Comparison of ENCODE assay signal across 21 cellular contexts in the genomic region with DNA sequence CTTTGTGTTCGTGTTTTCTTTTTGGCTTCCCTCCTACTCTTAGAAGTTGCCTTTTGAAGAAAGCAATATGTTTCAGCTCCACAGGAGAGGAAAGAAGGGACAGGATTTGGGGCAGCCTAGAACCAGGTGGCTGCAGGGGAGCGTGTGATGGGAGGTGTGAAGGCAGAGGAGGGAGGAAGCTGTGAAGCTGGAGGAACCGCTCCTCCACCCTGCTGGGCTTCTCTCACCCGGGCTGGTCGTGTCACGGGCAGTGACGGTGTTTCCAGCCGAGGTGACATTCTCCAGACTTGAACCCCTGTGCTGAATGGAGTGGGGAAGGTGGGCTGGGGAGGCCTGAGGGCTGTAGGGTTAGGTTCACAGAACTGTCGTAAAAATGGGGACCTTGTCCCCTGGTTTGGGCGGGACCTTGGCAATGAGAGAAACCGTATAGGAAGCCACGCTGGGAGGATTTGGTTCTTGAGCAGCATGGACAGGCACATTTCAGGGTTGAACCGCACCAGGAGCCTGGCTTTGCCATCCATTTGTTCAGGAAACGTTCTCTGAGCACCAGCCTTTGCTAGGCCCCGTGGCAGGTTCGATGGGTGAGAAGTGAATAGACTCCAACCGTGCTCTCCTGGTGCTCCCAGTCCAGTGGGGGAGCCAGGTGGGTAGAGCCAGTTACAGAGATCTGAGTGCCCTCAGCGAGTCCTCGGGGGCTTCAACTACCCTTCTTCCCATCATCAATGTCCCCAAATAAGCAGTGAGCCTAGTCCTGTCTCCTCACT.
DNase-seq lines count a peak whose midpoint lies in the region; ATAC-seq and TF ChIP-seq lines count a peak whose summit lies in the region.
"Had no signal": no experiment of that assay in that cellular context is flagged by ENCODE, and none has a peak within 500 bp of the region (broad histone marks: within the 10 kb centered on the region; RNA-seq: fewer than 3 reads in every experiment).

No MANE protein-coding gene starts in this region.

- CTCF ChIA-PET in WTC11 (lab: Charles Lee): no interaction called here

- no peak overlapping the region for H3K18ac ChIP-seq in mesendoderm (ENCODE audit: low read length)

- no peak overlapping the region for H3K9ac ChIP-seq in mesendoderm (ENCODE audit: low read length)
- H3K9ac ChIP-seq: GM23248, KMS-11 had no signal

- H3K56ac ChIP-seq in mesendoderm (ENCODE audit: low read length): no peak overlapping the region

- H3K4me1 ChIP-seq in mesendoderm (ENCODE audit: control insufficient read depth, low read depth, low read length): no peaks in the 10 kb centered on the region

- peak overlapping the region; percentile 43 for H3K27ac Mint-ChIP-seq in activated naive CD4-positive, alpha-beta T cell treated with anti-CD3 and anti-CD28 coated beads, Interleukin-2, amount 50 U/mL, for 24 hours
- H3K27ac Mint-ChIP-seq in activated T-helper 1 cell treated with anti-CD3 and anti-CD28 coated beads, Interleukin-12 subunit alpha, Interleukin-12 subunit beta, Interleukin-2, Interleukin-4 antibody, amounts not matched to agents 30 ng/mL and 10 ng/mL and 1 ng/mL, durations not matched to agents 14 hours and 24 hours and 36 hours: peak overlapping the region; percentile 0
- H3K27ac Mint-ChIP-seq in stimulated activated memory B cell treated with anti-CD40 and anti-IgM and Interleukin-4, amounts not matched to agents 10 μg/mL and 1 μg/mL and 100 μg/mL, for 72 hours: peak overlapping the region; percentile 23
- no peak overlapping the region for H3K27ac Mint-ChIP-seq in WTC11
- H3K27ac Mint-ChIP-seq: H9 had no signal

- H3K36me3 Mint-ChIP-seq in activated naive CD4-positive, alpha-beta T cell treated with anti-CD3 and anti-CD28 coated beads, Interleukin-2, amount 50 U/mL, for 24 hours: peaks cover 2% of the 10 kb centered on the region
- H3K36me3 Mint-ChIP-seq in activated T-helper 1 cell treated with anti-CD3 and anti-CD28 coated beads, Interleukin-12 subunit alpha, Interleukin-12 subunit beta, Interleukin-2, Interleukin-4 antibody, amounts not matched to agents 30 ng/mL and 10 ng/mL and 1 ng/mL, durations not matched to agents 14 hours and 24 hours and 36 hours (ENCODE audit: low read depth): no peaks in the 10 kb centered on the region
- H3K36me3 Mint-ChIP-seq in stimulated activated memory B cell treated with anti-CD40 and anti-IgM and Interleukin-4, amounts not matched to agents 10 μg/mL and 1 μg/mL and 100 μg/mL, for 72 hours: peaks cover 28% of the 10 kb centered on the region
- H3K36me3 Mint-ChIP-seq in WTC11: no peaks in the 10 kb centered on the region

- no peak overlapping the region for H2BK5ac ChIP-seq in mesendoderm (ENCODE audit: low read length)

- H3K4me2 ChIP-seq in mesendoderm (ENCODE audit: low read length): no peak overlapping the region
- H3K4me2 ChIP-seq: KMS-11 had no signal

- H2BK120ac ChIP-seq in mesendoderm (ENCODE audit: low read depth, low read length): no peak overlapping the region

- WGBS in mesendoderm (ENCODE audit: extremely low coverage, insufficient coverage, low lambda C conversion rate): no CpG with 5 or more reads among the region's 19 CpGs

- no peak overlapping the region for H2BK15ac ChIP-seq in mesendoderm (replicated peaks; ENCODE audit: low read depth)

- no peaks in the 10 kb centered on the region for H3K79me2 ChIP-seq in mesendoderm (ENCODE audit: control insufficient read depth, insufficient read depth, low read length)

- no peak overlapping the region for H3K4ac ChIP-seq in mesendoderm (ENCODE audit: low read depth, low read length)

- peaks cover 33% of the 10 kb centered on the region for H3K4me1 Mint-ChIP-seq in activated naive CD4-positive, alpha-beta T cell treated with anti-CD3 and anti-CD28 coated beads, Interleukin-2, amount 50 U/mL, for 24 hours
- peaks cover 8% of the 10 kb centered on the region for H3K4me1 Mint-ChIP-seq in activated T-helper 1 cell treated with anti-CD3 and anti-CD28 coated beads, Interleukin-12 subunit alpha, Interleukin-12 subunit beta, Interleukin-2, Interleukin-4 antibody, amounts not matched to agents 30 ng/mL and 10 ng/mL and 1 ng/mL, durations not matched to agents 14 hours and 24 hours and 36 hours (ENCODE audit: low read depth)
- peaks cover 51% of the 10 kb centered on the region for H3K4me1 Mint-ChIP-seq in stimulated activated memory B cell treated with anti-CD40 and anti-IgM and Interleukin-4, amounts not matched to agents 10 μg/mL and 1 μg/mL and 100 μg/mL, for 72 hours
- peaks cover 34% of the 10 kb centered on the region for H3K4me1 Mint-ChIP-seq in WTC11

- no peaks in the 10 kb centered on the region for H3K36me3 ChIP-seq in mesendoderm (ENCODE audit: control insufficient read depth, insufficient read depth, low read length)

- no peaks in the 10 kb centered on the region for H3K79me1 ChIP-seq in mesendoderm (ENCODE audit: low read length)

- no peaks in the 10 kb centered on the region for H3K27me3 Mint-ChIP-seq in activated naive CD4-positive, alpha-beta T cell treated with anti-CD3 and anti-CD28 coated beads, Interleukin-2, amount 50 U/mL, for 24 hours
- no peaks in the 10 kb centered on the region for H3K27me3 Mint-ChIP-seq in activated T-helper 1 cell treated with anti-CD3 and anti-CD28 coated beads, Interleukin-12 subunit alpha, Interleukin-12 subunit beta, Interleukin-2, Interleukin-4 antibody, amounts not matched to agents 30 ng/mL and 10 ng/mL and 1 ng/mL, durations not matched to agents 14 hours and 24 hours and 36 hours (ENCODE audit: insufficient read depth)
- H3K27me3 Mint-ChIP-seq in stimulated activated memory B cell treated with anti-CD40 and anti-IgM and Interleukin-4, amounts not matched to agents 10 μg/mL and 1 μg/mL and 100 μg/mL, for 72 hours: no peaks in the 10 kb centered on the region
- peaks cover 39% of the 10 kb centered on the region for H3K27me3 Mint-ChIP-seq in WTC11 (ENCODE audit: low read depth)
- H3K27me3 Mint-ChIP-seq: B cell had no signal

- ATAC-seq in stimulated activated memory B cell treated with anti-CD40 and anti-IgM and Interleukin-4, amounts not matched to agents 10 μg/mL and 1 μg/mL and 100 μg/mL, for 72 hours: no peak
- no peak for ATAC-seq in WTC11
- ATAC-seq: GM12878 had no signal

- intact Hi-C loops in activated T-helper 1 cell treated with anti-CD3 and anti-CD28 coated beads, Interleukin-12 subunit alpha, Interleukin-12 subunit beta, Interleukin-2, Interleukin-4 antibody, amounts not matched to agents 30 ng/mL and 10 ng/mL and 1 ng/mL, durations not matched to agents 14 hours and 24 hours and 36 hours (cut with micrococcal nuclease): no loop called here

- H4K8ac ChIP-seq in mesendoderm (ENCODE audit: low read depth, low read length): no peak overlapping the region

- H3K4me3 Mint-ChIP-seq in activated naive CD4-positive, alpha-beta T cell treated with anti-CD3 and anti-CD28 coated beads, Interleukin-2, amount 50 U/mL, for 24 hours: no peak overlapping the region
- no peak overlapping the region for H3K4me3 Mint-ChIP-seq in activated T-helper 1 cell treated with anti-CD3 and anti-CD28 coated beads, Interleukin-12 subunit alpha, Interleukin-12 subunit beta, Interleukin-2, Interleukin-4 antibody, amounts not matched to agents 30 ng/mL and 10 ng/mL and 1 ng/mL, durations not matched to agents 14 hours and 24 hours and 36 hours
- no peak overlapping the region for H3K4me3 Mint-ChIP-seq in stimulated activated memory B cell treated with anti-CD40 and anti-IgM and Interleukin-4, amounts not matched to agents 10 μg/mL and 1 μg/mL and 100 μg/mL, for 72 hours
- no peak overlapping the region for H3K4me3 Mint-ChIP-seq in WTC11
- H3K4me3 Mint-ChIP-seq: B cell, H9 had no signal

- POLR2A ChIA-PET in WTC11 (lab: Charles Lee): no interaction called here

- no peak overlapping the region for H3K4me3 ChIP-seq in mesendoderm (ENCODE audit: low read length)
- H3K4me3 ChIP-seq: GM12878, GM23248 had no signal

- no peak overlapping the region for H3K27ac ChIP-seq in mesendoderm (ENCODE audit: low read depth, low read length)
- H3K27ac ChIP-seq: GM23248, KMS-11 had no signal

- H4K5ac ChIP-seq in mesendoderm (ENCODE audit: low read length): no peak overlapping the region

- no peaks in the 10 kb centered on the region for H3K27me3 ChIP-seq in mesendoderm (ENCODE audit: insufficient read depth, low read length, poor library complexity)

- no peak overlapping the region for H2AK5ac ChIP-seq in mesendoderm (ENCODE audit: low read length)

- peak overlapping the region; percentile 35 for H3K23ac ChIP-seq in mesendoderm (ENCODE audit: low read length)

- TF ChIP-seq CTCF in WTC11 (IDR thresholded peaks at IDR 0.05): no peak

- no peak for DNase-seq in activated naive CD4-positive, alpha-beta T cell (lab: John Stamatoyannopoulos, UW)
- DNase-seq in activated T-helper 1 cell treated with anti-CD3 and anti-CD28 coated beads, Interleukin-12 subunit alpha, Interleukin-12 subunit beta, Interleukin-2, Interleukin-4 antibody, amounts not matched to agents 30 ng/mL and 10 ng/mL and 1 ng/mL, durations not matched to agents 14 hours and 24 hours and 36 hours (ENCODE audit: low spot score): no peak
- DNase-seq in mesendoderm (no peak), WTC11 (ENCODE audit: low spot score) (no peak), NCI-H1417 (lab: John Stamatoyannopoulos, UW) (no peak), COR-L47 (lab: John Stamatoyannopoulos, UW) (no peak)
- DNase-seq: DND-41, GM23248, H9, NCI-H1092 treated with DMSO at 0.1 percent for 48 hours, NCI-H146, NCI-H2029 treated with DMSO at 0.1 percent for 48 hours, NCI-H226, NCI-H510A treated with DMSO at 0.1 percent for 48 hours, NCI-H748 treated with DMSO at 0.1 percent for 48 hours, SIG-M5 had no signal

- no peaks in the 10 kb centered on the region for H3K9me3 Mint-ChIP-seq in activated naive CD4-positive, alpha-beta T cell treated with anti-CD3 and anti-CD28 coated beads, Interleukin-2, amount 50 U/mL, for 24 hours
- H3K9me3 Mint-ChIP-seq in activated T-helper 1 cell treated with anti-CD3 and anti-CD28 coated beads, Interleukin-12 subunit alpha, Interleukin-12 subunit beta, Interleukin-2, Interleukin-4 antibody, amounts not matched to agents 30 ng/mL and 10 ng/mL and 1 ng/mL, durations not matched to agents 14 hours and 24 hours and 36 hours: no peaks in the 10 kb centered on the region
- H3K9me3 Mint-ChIP-seq in stimulated activated memory B cell treated with anti-CD40 and anti-IgM and Interleukin-4, amounts not matched to agents 10 μg/mL and 1 μg/mL and 100 μg/mL, for 72 hours: no peaks in the 10 kb centered on the region
- H3K9me3 Mint-ChIP-seq in WTC11: no peaks in the 10 kb centered on the region
- H3K9me3 Mint-ChIP-seq: H9 had no signal
